7 cellular contexts compared by ENCODE assay signal in genomic region chr11:119585038-119585666, GRCh38.
DNase-seq lines count a peak whose midpoint lies in the region; ATAC-seq, FAIRE-seq and TF ChIP-seq lines count a peak whose summit lies in the region.

No MANE protein-coding gene starts in this region.

- no peak overlapping the region for H3K27ac ChIP-seq in kidney (ENCODE audit: low read depth in 2 of 2, low read length in 2 of 2)
- H3K27ac ChIP-seq in suprapubic skin: peak overlapping the region; percentile 91

- 23% methylated on average over 9 of the region's 38 CpGs for WGBS in suprapubic skin

- H3K4me1 ChIP-seq in kidney (ENCODE audit: control insufficient read depth in 1 of 2, insufficient read depth in 1 of 2, low read depth in 1 of 2, low read length in 2 of 2): peaks cover 0 to 5% of the 10 kb centered on the region in 2 donors
- peaks cover 31% of the 10 kb centered on the region for H3K4me1 ChIP-seq in suprapubic skin

- FAIRE-seq in kidney (lab: Jason Lieb, UNC): no peak

- in situ Hi-C loops in astrocyte of the spinal cord (cut with HindIII; ENCODE audit: low sequenced_read_pairs): no loop called here

- no peaks in the 10 kb centered on the region for H3K36me3 ChIP-seq in kidney (ENCODE audit: control insufficient read depth in 1 of 2, insufficient read depth in 2 of 2, low read length in 2 of 2)
- no peaks in the 10 kb centered on the region for H3K36me3 ChIP-seq in suprapubic skin

- no peak for TF ChIP-seq EP300 in suprapubic skin (IDR thresholded peaks at IDR 0.05)

- TF ChIP-seq POLR2A in suprapubic skin (IDR thresholded peaks at IDR 0.05): no peak

- TF ChIP-seq CTCF in astrocyte of the spinal cord (IDR thresholded peaks at IDR 0.05; ENCODE audit: low read depth, low read length): no peak
- no peak for TF ChIP-seq CTCF in kidney (IDR thresholded peaks at IDR 0.05; ENCODE audit: borderline replicate concordance, extremely low read depth, insufficient read depth)
- no peak for TF ChIP-seq CTCF in suprapubic skin (IDR thresholded peaks at IDR 0.05)

- H3K9me3 ChIP-seq in kidney (ENCODE audit: control insufficient read depth in 1 of 2, low read length in 2 of 2): no peaks in the 10 kb centered on the region
- H3K9me3 ChIP-seq in suprapubic skin: peaks cover 4% of the 10 kb centered on the region

- peaks cover 7% of the 10 kb centered on the region for H3K27me3 ChIP-seq in suprapubic skin

- no peak overlapping the region for H3K9ac ChIP-seq in kidney (ENCODE audit: low read length in 2 of 2)

- ATAC-seq in GM21381 (IDR thresholded peaks at IDR 0.05; ENCODE audit: unreplicated experiment): no peak

- DNase-seq in NCI-H128 (lab: John Stamatoyannopoulos, UW; ENCODE audit: unreplicated experiment) (peak; percentile 20), astrocyte of the spinal cord (ENCODE audit: low read depth, low spot score) (peak; percentile 32), kidney (peak; percentile 85), suprapubic skin (ENCODE audit: low spot score in 2 of 2) (no peak), NCI-H446 (lab: John Stamatoyannopoulos, UW) (no peak)
- DNase-seq in activated CD4-positive, alpha-beta T cell treated with anti-CD3 and anti-CD28 coated beads for 1 hour: no peak

- H3K4me3 ChIP-seq in astrocyte of the spinal cord (ENCODE audit: low read depth, low read length) (peak overlapping the region; percentile 46), kidney (ENCODE audit: low read length in 2 of 2) (peak overlapping the region; percentile 33 to 53), suprapubic skin (peak overlapping the region; percentile 57)

- intact Hi-C loops in kidney (cut with DNase I): no loop called here

Comparison
In these comparisons a context has a peak if more than half of its experiments do, and no peak if none do; other contexts are left out.
1. DNase-seq: peak in NCI-H128 (single experiment), astrocyte of the spinal cord (single experiment) and kidney (single experiment); none in suprapubic skin (0 of 2), NCI-H446 (0 of 2) and activated CD4-positive, alpha-beta T cell treated with anti-CD3 and anti-CD28 coated beads for 1 hour (single experiment).
2. Peak in every context shown above with its lines, with median percentiles within 50 percentile points of each other: H3K4me3 ChIP-seq.